Comparison of ENCODE assay signal across 13 cellular contexts in the genomic region with DNA sequence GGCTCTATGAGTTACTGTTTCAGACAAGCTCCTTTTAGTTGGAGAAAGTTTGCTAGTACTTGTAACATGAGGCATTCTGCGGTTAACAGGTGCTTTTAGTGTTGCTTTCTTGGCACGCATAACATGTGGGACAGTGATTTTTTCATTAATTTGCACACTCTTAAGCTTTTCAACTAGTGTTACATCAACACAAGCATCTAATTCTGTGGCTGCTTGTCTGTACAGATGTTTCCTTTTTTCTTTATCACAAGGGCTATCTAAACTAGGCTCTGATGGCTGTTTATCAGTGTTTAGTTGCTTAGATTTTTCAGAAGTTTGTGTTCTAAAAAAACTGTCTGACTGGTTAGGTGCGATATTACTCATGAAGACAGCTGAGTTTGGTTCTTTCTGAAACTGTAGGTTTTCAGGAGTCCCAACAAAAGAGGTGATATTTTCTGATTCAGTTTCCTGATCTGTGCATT.
DNase-seq lines count a peak whose midpoint lies in the region; ATAC-seq and TF ChIP-seq lines count a peak whose summit lies in the region.
"Had no signal": no experiment of that assay in that cellular context is flagged by ENCODE, and none has a peak within 500 bp of the region (broad histone marks: within the 10 kb centered on the region; RNA-seq: fewer than 3 reads in every experiment).

No MANE protein-coding gene starts in this region.

- H3K27me3 Mint-ChIP-seq in activated T-cell treated with anti-CD3 and anti-CD28 coated beads, Interleukin-2, amount 50 U/mL, for 4 hours (ENCODE audit: low read depth), result no peaks in the 10 kb centered on the region
- H3K27me3 Mint-ChIP-seq in T-helper 1 cell treated with Interleukin-12 subunit alpha and Interleukin-12 subunit beta and Interleukin-4 antibody, amounts not matched to agents 30 μg/mL and 1 μg/mL, for 36 hours (ENCODE audit: low read depth), result no peaks in the 10 kb centered on the region
- H3K27me3 Mint-ChIP-seq in naive thymus-derived CD4-positive, alpha-beta T cell, result no peaks in the 10 kb centered on the region

- no peak overlapping the region for H3K27ac ChIP-seq in naive thymus-derived CD4-positive, alpha-beta T cell (ENCODE audit: low read depth, low read length)
- H3K27ac ChIP-seq in vagina, result no peak overlapping the region
- H3K27ac ChIP-seq: foreskin keratinocyte had no signal

- peaks cover 12% of the 10 kb centered on the region for H3K36me3 Mint-ChIP-seq in activated T-cell treated with anti-CD3 and anti-CD28 coated beads, Interleukin-2, amount 50 U/mL, for 4 hours (ENCODE audit: insufficient read depth)
- H3K36me3 Mint-ChIP-seq in T-helper 1 cell treated with Interleukin-12 subunit alpha and Interleukin-12 subunit beta and Interleukin-4 antibody, amounts not matched to agents 30 μg/mL and 1 μg/mL, for 36 hours (ENCODE audit: low read depth), result peaks cover 9% of the 10 kb centered on the region
- H3K36me3 Mint-ChIP-seq in naive thymus-derived CD4-positive, alpha-beta T cell, result peaks cover 0 to 22% (median 8%) of the 10 kb centered on the region in 5 donors

- DNase-seq in activated T-cell treated with anti-CD3 and anti-CD28 coated beads, Interleukin-2, amount 50 U/mL, for 4 hours, result no peak
- DNase-seq in activated T-cell treated with anti-CD3 and anti-CD28 coated beads, Interleukin-2, amount 50 U/mL, for 1 hour, result no peak
- DNase-seq in naive thymus-derived CD4-positive, alpha-beta T cell, result no peak
- no peak for DNase-seq in vagina (ENCODE audit: extremely low spot score in 2 of 2)
- no peak for DNase-seq in dedifferentiated amniotic fluid mesenchymal stem cell (ENCODE audit: extremely low spot score)
- no peak for DNase-seq in stimulated activated CD4-positive, alpha-beta T cell treated with anti-CD3 and anti-CD28 coated beads, Interleukin-4, amount 100 ng/mL, for 24 hours
- DNase-seq: foreskin keratinocyte; SHP77 treated with DMSO at 0.1 percent for 48 hours; stimulated activated CD4-positive, alpha-beta T cell treated with anti-CD3 and anti-CD28 coated beads, Interleukin-12 subunit alpha, Interleukin-12 subunit beta, amount 100 ng/mL, for 4 hours had no signal

- peak; percentile 69 to 74 for ATAC-seq in activated T-cell treated with anti-CD3 and anti-CD28 coated beads, Interleukin-2, amount 50 U/mL, for 4 hours
- peak; percentile 61 for ATAC-seq in GM21723 (IDR thresholded peaks at IDR 0.05; ENCODE audit: unreplicated experiment)
- peak; percentile 14 for ATAC-seq in naive thymus-derived CD4-positive, alpha-beta T cell
- ATAC-seq: foreskin keratinocyte, K562 had no signal

- peaks cover 5% of the 10 kb centered on the region for H3K4me1 Mint-ChIP-seq in activated T-cell treated with anti-CD3 and anti-CD28 coated beads, Interleukin-2, amount 50 U/mL, for 4 hours (ENCODE audit: low read depth)
- H3K4me1 Mint-ChIP-seq in T-helper 1 cell treated with Interleukin-12 subunit alpha and Interleukin-12 subunit beta and Interleukin-4 antibody, amounts not matched to agents 30 μg/mL and 1 μg/mL, for 36 hours (ENCODE audit: low read depth), result peaks cover 16% of the 10 kb centered on the region
- peaks cover 0 to 15% (median 0%) of the 10 kb centered on the region in 7 donors for H3K4me1 Mint-ChIP-seq in naive thymus-derived CD4-positive, alpha-beta T cell
- H3K4me1 Mint-ChIP-seq: nephron had no signal

- CTCF ChIA-PET in naive thymus-derived CD4-positive, alpha-beta T cell (lab: Charles Lee), result no interaction called here

- TF ChIP-seq CTCF in vagina (IDR thresholded peaks at IDR 0.05), result no peak

- intact Hi-C loops in naive thymus-derived CD4-positive, alpha-beta T cell (cut with micrococcal nuclease), result loop anchor here (5.0 kb wide), 3 partner anchors 123 to 267 kb away; a partner anchor contains a TSS
- intact Hi-C loops in vagina (cut with DNase I), result no loop called here

- POLR2A ChIA-PET in naive thymus-derived CD4-positive, alpha-beta T cell (lab: Charles Lee), result interaction anchor here (0.5 to 0.6 kb wide), 2 partner anchors 26 to 392 kb away, joined by 3 read pairs; no protein-coding TSS in a partner anchor

- peak overlapping the region; percentile 62 for H3K27ac Mint-ChIP-seq in T-helper 1 cell treated with Interleukin-12 subunit alpha and Interleukin-12 subunit beta and Interleukin-4 antibody, amounts not matched to agents 30 μg/mL and 1 μg/mL, for 36 hours
- H3K27ac Mint-ChIP-seq in naive thymus-derived CD4-positive, alpha-beta T cell, result peak overlapping the region in 3 of 9 donors; percentile 33 to 40 (median 36)
- H3K27ac Mint-ChIP-seq: nephron had no signal

- H3K4me3 Mint-ChIP-seq in activated T-cell treated with anti-CD3 and anti-CD28 coated beads, Interleukin-2, amount 50 U/mL, for 4 hours, result no peak overlapping the region
- no peak overlapping the region for H3K4me3 Mint-ChIP-seq in T-helper 1 cell treated with Interleukin-12 subunit alpha and Interleukin-12 subunit beta and Interleukin-4 antibody, amounts not matched to agents 30 μg/mL and 1 μg/mL, for 36 hours
- no peak overlapping the region for H3K4me3 Mint-ChIP-seq in naive thymus-derived CD4-positive, alpha-beta T cell
- H3K4me3 Mint-ChIP-seq: nephron had no signal

- H3K4me3 ChIP-seq in naive thymus-derived CD4-positive, alpha-beta T cell (ENCODE audit: low read length), result no peak overlapping the region
- no peak overlapping the region for H3K4me3 ChIP-seq in vagina
- H3K4me3 ChIP-seq: K562 had no signal

- peaks cover 0 to 18% (median 0%) of the 10 kb centered on the region in 3 experiments for H3K36me3 ChIP-seq in naive thymus-derived CD4-positive, alpha-beta T cell (ENCODE audit: control insufficient read depth in 2 of 3, insufficient read depth in 3 of 3, low read length in 3 of 3)
- H3K36me3 ChIP-seq in vagina, result peaks cover 0 to 17% of the 10 kb centered on the region in 2 donors

- no peaks in the 10 kb centered on the region for H3K27me3 ChIP-seq in naive thymus-derived CD4-positive, alpha-beta T cell (ENCODE audit: control insufficient read depth in 2 of 2, insufficient read depth in 2 of 2, low read length in 2 of 2)
- no peaks in the 10 kb centered on the region for H3K27me3 ChIP-seq in vagina
- H3K27me3 ChIP-seq: foreskin keratinocyte had no signal

- H3K9me3 ChIP-seq in naive thymus-derived CD4-positive, alpha-beta T cell (ENCODE audit: control insufficient read depth in 2 of 3, low read length in 3 of 3), result no peaks in the 10 kb centered on the region
- no peaks in the 10 kb centered on the region for H3K9me3 ChIP-seq in vagina

- no peaks in the 10 kb centered on the region for H3K4me1 ChIP-seq in naive thymus-derived CD4-positive, alpha-beta T cell (ENCODE audit: control insufficient read depth in 2 of 2, insufficient read depth in 2 of 2, low read length in 2 of 2)
- H3K4me1 ChIP-seq in vagina, result no peaks in the 10 kb centered on the region
- H3K4me1 ChIP-seq: foreskin keratinocyte had no signal

- no peak for TF ChIP-seq POLR2A in vagina (IDR thresholded peaks at IDR 0.05)

- no peaks in the 10 kb centered on the region for H3K9me3 Mint-ChIP-seq in activated T-cell treated with anti-CD3 and anti-CD28 coated beads, Interleukin-2, amount 50 U/mL, for 4 hours
- H3K9me3 Mint-ChIP-seq in T-helper 1 cell treated with Interleukin-12 subunit alpha and Interleukin-12 subunit beta and Interleukin-4 antibody, amounts not matched to agents 30 μg/mL and 1 μg/mL, for 36 hours, result no peaks in the 10 kb centered on the region
- H3K9me3 Mint-ChIP-seq in naive thymus-derived CD4-positive, alpha-beta T cell, result no peaks in the 10 kb centered on the region
- H3K9me3 Mint-ChIP-seq: nephron had no signal

Comparison
In these comparisons a context has a peak if more than half of its experiments do, and no peak if none do; other contexts are left out.
1. ATAC-seq: peak in every context shown above with its lines; median percentile 72 in activated T-cell treated with anti-CD3 and anti-CD28 coated beads, Interleukin-2, amount 50 U/mL, for 4 hours; 61 in GM21723; 14 in naive thymus-derived CD4-positive, alpha-beta T cell.